ENCODE assay signal across 8 cellular contexts in the genomic region with DNA sequence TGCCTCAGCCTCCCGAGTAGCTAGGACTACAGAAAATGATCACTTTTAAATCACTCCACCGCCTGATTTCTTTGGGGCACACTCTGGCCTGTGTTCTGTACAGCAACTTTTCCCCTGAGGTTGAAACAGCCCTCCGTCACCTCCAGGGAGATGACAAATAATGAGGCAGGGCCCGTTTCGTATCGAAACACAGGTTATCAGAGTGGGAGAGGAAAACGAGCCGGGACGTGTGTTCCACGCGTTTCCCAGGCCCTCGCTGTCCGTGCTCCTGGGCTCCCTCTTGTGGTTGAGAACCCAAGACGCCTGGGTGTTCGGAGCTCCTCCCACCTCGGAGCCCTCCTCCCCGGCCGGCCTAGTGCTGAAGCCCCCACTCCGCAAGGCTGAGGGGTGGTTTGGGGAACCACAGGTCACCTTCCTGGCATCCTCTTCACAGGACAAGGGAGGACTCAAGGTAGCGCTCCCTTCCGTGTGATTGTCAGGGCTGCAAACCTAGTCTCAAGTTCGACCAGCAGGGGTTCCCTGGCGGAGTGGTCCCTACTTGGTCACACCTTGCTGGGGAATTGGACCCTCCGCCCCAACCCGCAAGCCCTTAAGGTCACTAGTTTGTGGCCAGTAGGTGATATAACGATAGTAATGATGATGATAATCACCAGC. TPM values are rescaled to one million over a fixed set of nuclear protein-coding genes. Genes with fewer than 3 reads are reported as not detected.
DNase-seq lines count a peak whose midpoint lies in the region; ATAC-seq and TF ChIP-seq lines count a peak whose summit lies in the region.

No MANE protein-coding gene starts in this region.

- no peaks in the 10 kb centered on the region for H3K9me3 ChIP-seq in OCI-LY3 (ENCODE audit: insufficient read depth, low read length)

- peak; percentile 93 for DNase-seq in AG20443 (ENCODE audit: low spot score)
- peak; percentile 82 for DNase-seq in HT-29 (ENCODE audit: low spot score)
- DNase-seq in activated T-cell treated with anti-CD3 and anti-CD28 coated beads, Interleukin-2, amount 50 U/mL, for 1 hour, result peak; percentile 78
- DNase-seq in fibroblast of gingiva (ENCODE audit: low read depth), result peak; percentile 62
- DNase-seq in natural killer cell treated with Interleukin-12 subunit alpha and Interleukin-12 subunit beta and Interleukin-15 and Interleukin-18, amount 100 ng/mL, for 72 hours (ENCODE audit: low spot score), result peak; percentile 85

- peak overlapping the region; percentile 91 for H3K4me3 Mint-ChIP-seq in natural killer cell treated with Interleukin-12 subunit alpha and Interleukin-12 subunit beta and Interleukin-15 and Interleukin-18, amount 100 ng/mL, for 72 hours
- peak overlapping the region; percentile 77 for H3K4me3 Mint-ChIP-seq in stimulated activated memory B cell treated with anti-CD40 and anti-IgM and Interleukin-4, amounts not matched to agents 10 μg/mL and 1 μg/mL and 100 μg/mL, for 72 hours

- H4K20me1 ChIP-seq in OCI-LY3 (ENCODE audit: insufficient read depth, low read length), result no peaks in the 10 kb centered on the region

- H3K4me3 ChIP-seq in OCI-LY3 (ENCODE audit: low read length), result peak overlapping the region; percentile 83

- peaks cover 14% of the 10 kb centered on the region for H3K27me3 ChIP-seq in OCI-LY3 (ENCODE audit: low read depth, low read length)

- ATAC-seq in GM19035 (IDR thresholded peaks at IDR 0.05; ENCODE audit: unreplicated experiment), result peak; percentile 88
- ATAC-seq in natural killer cell treated with Interleukin-12 subunit alpha and Interleukin-12 subunit beta and Interleukin-15 and Interleukin-18, amount 100 ng/mL, for 72 hours, result peak; percentile 90 to 93
- ATAC-seq in stimulated activated memory B cell treated with anti-CD40 and anti-IgM and Interleukin-4, amounts not matched to agents 10 μg/mL and 1 μg/mL and 100 μg/mL, for 72 hours, result peak; percentile 93

- peaks cover 14% of the 10 kb centered on the region for H3K4me1 ChIP-seq in OCI-LY3 (ENCODE audit: low read length)

- peak overlapping the region; percentile 97 for H2AFZ ChIP-seq in OCI-LY3 (ENCODE audit: low read depth, low read length)

- peak; percentile 81 for TF ChIP-seq CTCF in OCI-LY3 (IDR thresholded peaks at IDR 0.05; ENCODE audit: low read depth, low read length)

- no peaks in the 10 kb centered on the region for H3K79me2 ChIP-seq in OCI-LY3 (ENCODE audit: low read length)

- no peak overlapping the region for H3K27ac ChIP-seq in OCI-LY3 (ENCODE audit: low read length)

- no peaks in the 10 kb centered on the region for H3K36me3 ChIP-seq in OCI-LY3 (replicated peaks; ENCODE audit: low read depth, low read length)

- peak overlapping the region; percentile 66 for H3K9ac ChIP-seq in OCI-LY3 (ENCODE audit: low read length)

- peak overlapping the region; percentile 81 for H3K4me2 ChIP-seq in OCI-LY3 (ENCODE audit: low read length)

- no peaks in the 10 kb centered on the region for H3K36me3 Mint-ChIP-seq in natural killer cell treated with Interleukin-12 subunit alpha and Interleukin-12 subunit beta and Interleukin-15 and Interleukin-18, amount 100 ng/mL, for 72 hours
- no peaks in the 10 kb centered on the region for H3K36me3 Mint-ChIP-seq in stimulated activated memory B cell treated with anti-CD40 and anti-IgM and Interleukin-4, amounts not matched to agents 10 μg/mL and 1 μg/mL and 100 μg/mL, for 72 hours

- H3K27me3 Mint-ChIP-seq in natural killer cell treated with Interleukin-12 subunit alpha and Interleukin-12 subunit beta and Interleukin-15 and Interleukin-18, amount 100 ng/mL, for 72 hours, result peaks cover 16% of the 10 kb centered on the region in 2 donors
- H3K27me3 Mint-ChIP-seq in stimulated activated memory B cell treated with anti-CD40 and anti-IgM and Interleukin-4, amounts not matched to agents 10 μg/mL and 1 μg/mL and 100 μg/mL, for 72 hours, result peaks cover 38% of the 10 kb centered on the region

- H3K27ac Mint-ChIP-seq in natural killer cell treated with Interleukin-12 subunit alpha and Interleukin-12 subunit beta and Interleukin-15 and Interleukin-18, amount 100 ng/mL, for 72 hours, result peak overlapping the region; percentile 79 to 91
- peak overlapping the region; percentile 18 for H3K27ac Mint-ChIP-seq in stimulated activated memory B cell treated with anti-CD40 and anti-IgM and Interleukin-4, amounts not matched to agents 10 μg/mL and 1 μg/mL and 100 μg/mL, for 72 hours

- H3K4me1 Mint-ChIP-seq in natural killer cell treated with Interleukin-12 subunit alpha and Interleukin-12 subunit beta and Interleukin-15 and Interleukin-18, amount 100 ng/mL, for 72 hours (ENCODE audit: low read depth in 2 of 2), result peaks cover 22 to 25% of the 10 kb centered on the region in 2 donors
- peaks cover 25% of the 10 kb centered on the region for H3K4me1 Mint-ChIP-seq in stimulated activated memory B cell treated with anti-CD40 and anti-IgM and Interleukin-4, amounts not matched to agents 10 μg/mL and 1 μg/mL and 100 μg/mL, for 72 hours

- H3K9me3 Mint-ChIP-seq in natural killer cell treated with Interleukin-12 subunit alpha and Interleukin-12 subunit beta and Interleukin-15 and Interleukin-18, amount 100 ng/mL, for 72 hours, result no peaks in the 10 kb centered on the region
- no peaks in the 10 kb centered on the region for H3K9me3 Mint-ChIP-seq in stimulated activated memory B cell treated with anti-CD40 and anti-IgM and Interleukin-4, amounts not matched to agents 10 μg/mL and 1 μg/mL and 100 μg/mL, for 72 hours

RNA-seq across cellular contexts. Expression of a gene that starts 12.8 kb away (rescaled TPM):
- 32.8 and 43.9 TPM in 2 replicates for total RNA-seq in HT-29 (2014; rRNA removed; shearing (Covaris generic))
- total RNA-seq in natural killer cell treated with Interleukin-12 subunit alpha and Interleukin-12 subunit beta and Interleukin-15 and Interleukin-18, amount 100 ng/mL, for 72 hours, result 1 to 10 TPM; 6.5 to 7.2 TPM

RNA-seq across cellular contexts. Expression of a gene that starts 30.0 kb away (rescaled TPM):
- total RNA-seq in HT-29 (2014; rRNA removed; shearing (Covaris generic)), result 0.28 TPM in 1 of 2 replicates, not detected in the other
- under 1 TPM in 1 of 2 donors, not detected in 1; 0.88 TPM for total RNA-seq in natural killer cell treated with Interleukin-12 subunit alpha and Interleukin-12 subunit beta and Interleukin-15 and Interleukin-18, amount 100 ng/mL, for 72 hours

RNA-seq across cellular contexts. Expression of a gene that starts 46.2 kb away (rescaled TPM):
- 43.3 and 50.1 TPM in 2 replicates for total RNA-seq in HT-29 (2014; rRNA removed; shearing (Covaris generic))
- 10 to 100 TPM; 76.0 to 83.5 TPM for total RNA-seq in natural killer cell treated with Interleukin-12 subunit alpha and Interleukin-12 subunit beta and Interleukin-15 and Interleukin-18, amount 100 ng/mL, for 72 hours

RNA-seq across cellular contexts. Expression of a gene that starts 48.1 kb away (rescaled TPM):
- total RNA-seq in HT-29 (2014; rRNA removed; shearing (Covaris generic)), result 1.8 and 2.3 TPM in 2 replicates
- total RNA-seq in natural killer cell treated with Interleukin-12 subunit alpha and Interleukin-12 subunit beta and Interleukin-15 and Interleukin-18, amount 100 ng/mL, for 72 hours, result 10 to 100 TPM in 1 of 2 donors, 1 to 10 TPM in 1; 8.4 to 15.8 TPM
